22 cellular contexts compared by ENCODE assay signal in genomic region chr11:125223901-125224331, GRCh38. TPM values are rescaled to one million over a fixed set of nuclear protein-coding genes. Genes with fewer than 3 reads are reported as not detected.
DNase-seq lines count a peak whose midpoint lies in the region; ATAC-seq and TF ChIP-seq lines count a peak whose summit lies in the region.
"Had no signal": no experiment of that assay in that cellular context is flagged by ENCODE, and none has a peak within 500 bp of the region (broad histone marks: within the 10 kb centered on the region; RNA-seq: fewer than 3 reads in every experiment).

No MANE protein-coding gene starts in this region.

- no peak overlapping the region for H3K27ac Mint-ChIP-seq in HFFc6
- H3K27ac Mint-ChIP-seq: activated CD4-positive, alpha-beta memory T cell treated with anti-CD3 and anti-CD28 coated beads, Interleukin-2, amount 10 ng/mL, durations not matched to agents 7 days and 5 days; dendritic cell treated with granulocyte-macrophage colony-stimulating factor and Interleukin-4, amounts not matched to agents 40 ng/mL and 50 ng/mL, for 4 days had no signal

- H3K9me3 ChIP-seq in psoas muscle: no peaks in the 10 kb centered on the region
- H3K9me3 ChIP-seq: adrenal gland, uterus had no signal

- H3K27ac ChIP-seq in angular gyrus (ENCODE audit: low read depth, low read length): peak overlapping the region; percentile 11
- peak overlapping the region; percentile 30 for H3K27ac ChIP-seq in layer of hippocampus (ENCODE audit: low read depth, low read length)
- peak overlapping the region; percentile 78 for H3K27ac ChIP-seq in psoas muscle
- H3K27ac ChIP-seq: RWPE1 had no signal

- H3K4me1 ChIP-seq in psoas muscle: peaks cover 35% of the 10 kb centered on the region
- H3K4me1 ChIP-seq: adrenal gland, uterus had no signal

- DNase-seq in COR-L47 (lab: John Stamatoyannopoulos, UW): peak; percentile 41
- no peak for DNase-seq in psoas muscle
- DNase-seq in NCI-H446 treated with DMSO at 0.1 percent for 48 hours (lab: John Stamatoyannopoulos, UW): no peak
- no peak for DNase-seq in HFFc6
- no peak for DNase-seq in SKM-1 (lab: John Stamatoyannopoulos, UW; ENCODE audit: unreplicated experiment)
- DNase-seq: activated CD4-positive, alpha-beta memory T cell treated with anti-CD3 and anti-CD28 coated beads, Interleukin-2, amount 10 ng/mL, durations not matched to agents 7 days and 5 days; activated CD4-positive, CD25-positive, alpha-beta regulatory T cell; activated gamma-delta T cell treated with Interleukin-2 at 50 U/mL for 16 hours; activated T-cell treated with anti-CD3 and anti-CD28 coated beads for 4 hours; NCI-H1105; NCI-H2081 treated with DMSO at 0.1 percent for 48 hours; NCI-H524 treated with DMSO at 0.1 percent for 48 hours; occipital lobe; T-helper 9 cell had no signal

- H3K4me3 Mint-ChIP-seq in HFFc6: no peak overlapping the region
- H3K4me3 Mint-ChIP-seq: activated CD4-positive, alpha-beta memory T cell treated with anti-CD3 and anti-CD28 coated beads, Interleukin-2, amount 10 ng/mL, durations not matched to agents 7 days and 5 days; dendritic cell treated with granulocyte-macrophage colony-stimulating factor and Interleukin-4, amounts not matched to agents 40 ng/mL and 50 ng/mL, for 4 days had no signal

- no peak overlapping the region for H3K4me3 ChIP-seq in psoas muscle
- H3K4me3 ChIP-seq: adrenal gland, hepatocyte, uterus had no signal

- WGBS in psoas muscle, 3 donors: 68 to 86% (median 83%) methylated on average over 11 of the region's 11 CpGs

- H3K27me3 Mint-ChIP-seq in HFFc6 (ENCODE audit: insufficient read depth): peaks cover 34% of the 10 kb centered on the region

- H3K27me3 ChIP-seq in layer of hippocampus (ENCODE audit: control insufficient read depth, insufficient read depth, low read length) (no peaks in the 10 kb centered on the region), psoas muscle (ENCODE audit: insufficient read depth in 3 of 3, low read length in 2 of 3) (no peaks in the 10 kb centered on the region)
- H3K27me3 ChIP-seq: adrenal gland, hepatocyte, uterus had no signal

- H3K36me3 ChIP-seq in psoas muscle (ENCODE audit: insufficient read depth in 1 of 2, low read depth in 1 of 2): no peaks in the 10 kb centered on the region
- H3K36me3 ChIP-seq: adrenal gland, uterus had no signal

- ATAC-seq in psoas muscle: no peak
- no peak for ATAC-seq in GM18870 (IDR thresholded peaks at IDR 0.05; ENCODE audit: unreplicated experiment)

- TF ChIP-seq CTCF in psoas muscle (IDR thresholded peaks at IDR 0.05): no peak
- no peak for TF ChIP-seq CTCF in HFFc6 (IDR thresholded peaks at IDR 0.05)

- no peaks in the 10 kb centered on the region for H3K9me3 Mint-ChIP-seq in HFFc6
- H3K9me3 Mint-ChIP-seq: activated CD4-positive, alpha-beta memory T cell treated with anti-CD3 and anti-CD28 coated beads, Interleukin-2, amount 10 ng/mL, durations not matched to agents 7 days and 5 days; dendritic cell treated with granulocyte-macrophage colony-stimulating factor and Interleukin-4, amounts not matched to agents 40 ng/mL and 50 ng/mL, for 4 days had no signal

- intact Hi-C loops in psoas muscle (cut with DNase I): loop anchor here (2.0 to 5.0 kb wide), 2 partner anchors 42 to 59 kb away; partner anchors contain the start of gene PKNOX2 (in 1 of the 2)

- H3K4me1 Mint-ChIP-seq in HFFc6 (ENCODE audit: low read depth): no peaks in the 10 kb centered on the region
- H3K4me1 Mint-ChIP-seq: activated CD4-positive, alpha-beta memory T cell treated with anti-CD3 and anti-CD28 coated beads, Interleukin-2, amount 10 ng/mL, durations not matched to agents 7 days and 5 days had no signal

- no peaks in the 10 kb centered on the region for H3K36me3 Mint-ChIP-seq in HFFc6 (ENCODE audit: low read depth)

RNA-seq across cellular contexts. Expression of gene PKNOX2, which starts 59.4 kb away (rescaled TPM):
- total RNA-seq in psoas muscle: 10 to 100 TPM; 14.5 to 30.5 (median 26.4) TPM
- 1 to 10 TPM; 1.8 to 8.8 (median 4.1) TPM for polyA plus RNA-seq in psoas muscle
- under 1 TPM in 1 of 6 experiments, not detected in 5; 0.10 TPM for total RNA-seq in HFFc6 (2021; fragmentation: NEBNext Ultra II Directional; extraction: Animal tissue kit (Norgen Biotek cat#: 25700))
- total RNA-seq: activated CD4-positive, alpha-beta memory T cell treated with anti-CD3 and anti-CD28 coated beads, Interleukin-2, amount 10 ng/mL, durations not matched to agents 7 days and 5 days had no signal

Comparison
In these comparisons a context has a peak if more than half of its experiments do, and no peak if none do; other contexts are left out.
1. H3K27ac ChIP-seq: peak in every context shown above with its lines; median percentile 78 in psoas muscle; 30 in layer of hippocampus; 11 in angular gyrus.
2. RNA of gene PKNOX2, which starts 59.4 kb away (total RNA-seq): 14.5 to 30.5 TPM in psoas muscle; 0.10 TPM in HFFc6; every median in the first group is over 10 times any median in the second.